Comparison of ENCODE assay signal across 9 cellular contexts in genomic region chr5:172858511-172858989, GRCh38. TPM values are rescaled to one million over a fixed set of nuclear protein-coding genes. Genes with fewer than 3 reads are reported as not detected.
DNase-seq lines count a peak whose midpoint lies in the region; ATAC-seq, FAIRE-seq and TF ChIP-seq lines count a peak whose summit lies in the region.
"Had no signal": no experiment of that assay in that cellular context is flagged by ENCODE, and none has a peak within 500 bp of the region (broad histone marks: within the 10 kb centered on the region; RNA-seq: fewer than 3 reads in every experiment).

No MANE protein-coding gene starts in this region.

- DNase-seq in natural killer cell = no peak
- no peak for DNase-seq in natural killer cell treated with Interleukin-12 subunit alpha and Interleukin-12 subunit beta and Interleukin-15 and Interleukin-18, amount 100 ng/mL, for 72 hours (ENCODE audit: low spot score)
- peak; percentile 88 for DNase-seq in osteoblast (ENCODE audit: insufficient read length, low spot score, missing footprints)
- DNase-seq in aorta = no peak
- DNase-seq in GM12891 (ENCODE audit: insufficient read length, low spot score) = no peak
- DNase-seq: NCI-H82 had no signal

- H3K4me1 ChIP-seq in esophagus (ENCODE audit: control insufficient read depth in 2 of 2, insufficient read depth in 2 of 2, low read length in 1 of 2) (peaks cover 15 to 59% of the 10 kb centered on the region in 2 donors), osteoblast (ENCODE audit: insufficient read depth, low read length) (peaks cover 67% of the 10 kb centered on the region), aorta (ENCODE audit: control insufficient read depth in 1 of 2, insufficient read depth in 2 of 2, low read length in 2 of 2) (peaks cover 0 to 8% of the 10 kb centered on the region in 2 donors)

- H3K4me3 ChIP-seq in esophagus (ENCODE audit: low read depth in 1 of 2, low read length in 2 of 2) = no peak overlapping the region
- H3K4me3 ChIP-seq in osteoblast (ENCODE audit: insufficient read depth, low read length) = no peak overlapping the region
- H3K4me3 ChIP-seq in aorta (ENCODE audit: low read length in 2 of 2) = no peak overlapping the region

- no peaks in the 10 kb centered on the region for H4K20me1 ChIP-seq in osteoblast (ENCODE audit: insufficient read depth, low read length)

- WGBS in esophagus, 2 donors = 73 to 75% methylated on average over 12 of the region's 12 CpGs
- WGBS in aorta, 2 donors = 59 to 61% methylated on average over 12 of the region's 12 CpGs

- H3K27me3 ChIP-seq in esophagus (ENCODE audit: control insufficient read depth in 1 of 2, insufficient read depth in 2 of 2, low read length in 2 of 2) (no peaks in the 10 kb centered on the region), osteoblast (ENCODE audit: insufficient read depth, low read length) (no peaks in the 10 kb centered on the region), aorta (ENCODE audit: control insufficient read depth in 1 of 2, insufficient read depth in 2 of 2, low read length in 1 of 2) (no peaks in the 10 kb centered on the region)

- H3K9me3 ChIP-seq in esophagus (ENCODE audit: control insufficient read depth in 2 of 2, insufficient read depth in 1 of 2, low read depth in 1 of 2, low read length in 1 of 2) (no peaks in the 10 kb centered on the region), osteoblast (ENCODE audit: low read depth, low read length) (no peaks in the 10 kb centered on the region), aorta (ENCODE audit: control insufficient read depth, low read length) (no peaks in the 10 kb centered on the region)

- H3K4me3 Mint-ChIP-seq in natural killer cell = no peak overlapping the region
- H3K4me3 Mint-ChIP-seq in natural killer cell treated with Interleukin-12 subunit alpha and Interleukin-12 subunit beta and Interleukin-15 and Interleukin-18, amount 100 ng/mL, for 72 hours = no peak overlapping the region

- H3K4me2 ChIP-seq in osteoblast (ENCODE audit: insufficient read depth, low read length) = peak overlapping the region; percentile 18

- H3K36me3 ChIP-seq in esophagus (ENCODE audit: control insufficient read depth in 2 of 2, insufficient read depth in 2 of 2, low read length in 1 of 2) = peaks cover 0 to 6% of the 10 kb centered on the region in 2 donors
- peaks cover 7% of the 10 kb centered on the region for H3K36me3 ChIP-seq in osteoblast (ENCODE audit: insufficient read depth, low read length)
- H3K36me3 ChIP-seq in aorta (ENCODE audit: control insufficient read depth in 1 of 2, insufficient read depth in 2 of 2, low read length in 1 of 2) = no peaks in the 10 kb centered on the region

- H3K9me3 Mint-ChIP-seq in natural killer cell = no peaks in the 10 kb centered on the region
- H3K9me3 Mint-ChIP-seq in natural killer cell treated with Interleukin-12 subunit alpha and Interleukin-12 subunit beta and Interleukin-15 and Interleukin-18, amount 100 ng/mL, for 72 hours = no peaks in the 10 kb centered on the region

- peaks cover 70 to 82% of the 10 kb centered on the region in 2 donors for H3K4me1 Mint-ChIP-seq in natural killer cell
- peaks cover 38 to 55% of the 10 kb centered on the region in 2 donors for H3K4me1 Mint-ChIP-seq in natural killer cell treated with Interleukin-12 subunit alpha and Interleukin-12 subunit beta and Interleukin-15 and Interleukin-18, amount 100 ng/mL, for 72 hours (ENCODE audit: low read depth in 2 of 2)

- no peak for ATAC-seq in natural killer cell
- no peak for ATAC-seq in natural killer cell treated with Interleukin-12 subunit alpha and Interleukin-12 subunit beta and Interleukin-15 and Interleukin-18, amount 100 ng/mL, for 72 hours
- ATAC-seq in aorta (ENCODE audit: low FRiP score) = no peak
- ATAC-seq in GM18858 (IDR thresholded peaks at IDR 0.05; ENCODE audit: unreplicated experiment) = no peak
- ATAC-seq in GM21390 (IDR thresholded peaks at IDR 0.05; ENCODE audit: unreplicated experiment) = no peak

- FAIRE-seq in GM12891 (lab: Jason Lieb, UNC) = no peak

- H2AFZ ChIP-seq in osteoblast (ENCODE audit: low read length) = no peak overlapping the region

- no peak for TF ChIP-seq POLR2A in GM12891 (IDR thresholded peaks at IDR 0.05; ENCODE audit: low read depth, low read length)

- H3K27ac ChIP-seq in esophagus (ENCODE audit: low read depth in 2 of 2, low read length in 1 of 2) (peak overlapping the region; percentile 95 to 99), osteoblast (ENCODE audit: low read depth, low read length) (peak overlapping the region; percentile 98), aorta (ENCODE audit: low read depth in 1 of 2, low read length in 2 of 2) (peak overlapping the region; percentile 94 to 98)

- no peaks in the 10 kb centered on the region for H3K27me3 Mint-ChIP-seq in natural killer cell (ENCODE audit: low read depth in 2 of 2)
- H3K27me3 Mint-ChIP-seq in natural killer cell treated with Interleukin-12 subunit alpha and Interleukin-12 subunit beta and Interleukin-15 and Interleukin-18, amount 100 ng/mL, for 72 hours = no peaks in the 10 kb centered on the region

- TF ChIP-seq CTCF in natural killer cell (IDR thresholded peaks at IDR 0.05) (no peak), osteoblast (IDR thresholded peaks at IDR 0.05; ENCODE audit: extremely low read depth, low read depth, low read length) (no peak)

- H3K36me3 Mint-ChIP-seq in natural killer cell = no peaks in the 10 kb centered on the region
- H3K36me3 Mint-ChIP-seq in natural killer cell treated with Interleukin-12 subunit alpha and Interleukin-12 subunit beta and Interleukin-15 and Interleukin-18, amount 100 ng/mL, for 72 hours = no peaks in the 10 kb centered on the region

- peak overlapping the region; percentile 59 to 69 for H3K27ac Mint-ChIP-seq in natural killer cell
- peak overlapping the region in 1 of 2 donors; percentile 30 for H3K27ac Mint-ChIP-seq in natural killer cell treated with Interleukin-12 subunit alpha and Interleukin-12 subunit beta and Interleukin-15 and Interleukin-18, amount 100 ng/mL, for 72 hours

- intact Hi-C loops in natural killer cell (cut with micrococcal nuclease) (no loop called here), aorta (cut with DNase I) (loop anchor here in 1 of 2 donors (5.0 kb wide), 1 partner anchor 56 kb away; no protein-coding TSS in a partner anchor)

- H3K79me2 ChIP-seq in osteoblast (ENCODE audit: insufficient read depth, low read length) = peaks cover 89% of the 10 kb centered on the region

TF ChIP-seq in GM12891, 5 proteins besides CTCF, POLR2A, EP300 and RAD21:
- no peak for TF ChIP-seq POLR2AphosphoS5 (IDR thresholded peaks at IDR 0.05; ENCODE audit: low read depth, low read length)
- TF ChIP-seq TAF1 (IDR thresholded peaks at IDR 0.05; ENCODE audit: low read depth, low read length) = no peak
- TF ChIP-seq SPI1 (IDR thresholded peaks at IDR 0.05; ENCODE audit: low read depth, low read length) = no peak
- TF ChIP-seq PAX5 (IDR thresholded peaks at IDR 0.05; ENCODE audit: insufficient read depth, low read length, severe bottlenecking) = no peak
- no peak for TF ChIP-seq POU2F2 (IDR thresholded peaks at IDR 0.05; ENCODE audit: low read depth, low read length)
TF ChIP-seq in GM12891: peak in this region for 0.

RNA-seq across cellular contexts. Expression of gene ERGIC1, which starts 24.5 kb away (rescaled TPM):
- 100 to 1,000 TPM in 2 of 3 donors, 10 to 100 TPM in 1; 86.2 to 126 (median 121) TPM for total RNA-seq in natural killer cell
- 10 to 100 TPM; 50.8 to 51.4 TPM for total RNA-seq in natural killer cell treated with Interleukin-12 subunit alpha and Interleukin-12 subunit beta and Interleukin-15 and Interleukin-18, amount 100 ng/mL, for 72 hours
- polyA plus RNA-seq in esophagus = 10 to 100 TPM; 45.2 to 47.1 TPM
- total RNA-seq in osteoblast = 109 and 128 TPM in 2 replicates
- total RNA-seq in aorta = 100 to 1,000 TPM; 135 to 170 TPM
- polyA plus RNA-seq in aorta = 100 to 1,000 TPM; 122 to 125 TPM
- 57.4 TPM for polyA plus RNA-seq in GM12891 (2012; ENCODE audit: low read depth, missing spikeins)
